Comparison of ENCODE assay signal across 6 cellular contexts in genomic region chr11:62073061-62073460, GRCh38.
"Had no signal": no experiment of that assay in that cellular context is flagged by ENCODE, and none has a peak within 500 bp of the region (broad histone marks: within the 10 kb centered on the region; RNA-seq: fewer than 3 reads in every experiment).

No MANE protein-coding gene starts in this region.

- DNase-seq: GM23248, GOT3, H7, HFFc6 had no signal

- FAIRE-seq: HepG2 had no signal

- H3K27ac Mint-ChIP-seq: HFFc6 had no signal

- H3K36me3 Mint-ChIP-seq: IgD-negative memory B cell had no signal

- H3K4me3 Mint-ChIP-seq: HFFc6, IgD-negative memory B cell had no signal

- H3K4me1 Mint-ChIP-seq: IgD-negative memory B cell had no signal

- H3K9me3 Mint-ChIP-seq: HFFc6, IgD-negative memory B cell had no signal
